ENCODE assay signal across 20 cellular contexts in the genomic region with DNA sequence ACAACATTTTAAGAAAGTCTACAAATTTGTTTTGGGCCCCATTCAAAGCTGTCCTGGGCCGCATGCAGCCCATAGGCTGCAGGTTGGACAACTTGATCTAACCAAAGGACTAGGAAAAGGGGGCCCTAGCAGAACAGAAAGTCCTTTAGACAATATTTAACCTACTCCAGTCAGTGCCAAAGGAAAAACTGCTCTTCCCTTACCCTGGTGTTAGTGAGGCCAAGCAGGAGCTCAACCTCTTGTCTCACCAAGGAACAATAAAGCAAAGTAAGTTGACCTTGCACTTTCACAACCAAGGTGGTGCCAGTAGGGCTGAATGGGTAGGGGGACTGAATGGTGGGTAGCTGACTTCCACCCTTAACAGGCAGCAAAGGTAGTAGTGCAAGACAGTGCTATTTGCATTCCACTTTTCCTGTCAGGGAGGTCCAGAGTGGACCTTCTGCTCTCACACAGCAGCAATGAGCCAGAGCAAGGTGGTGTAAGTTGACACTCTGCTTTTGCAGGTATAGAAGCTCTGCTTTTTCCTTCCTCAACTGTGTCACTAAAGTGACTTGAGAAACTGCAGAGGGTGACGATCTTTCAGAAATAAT.
A peak's percentile ranks its signal among the peaks of the same experiment; 100 is the strongest.
DNase-seq lines count a peak whose midpoint lies in the region; ATAC-seq, FAIRE-seq and TF ChIP-seq lines count a peak whose summit lies in the region.
"Had no signal": no experiment of that assay in that cellular context is flagged by ENCODE, and none has a peak within 500 bp of the region (broad histone marks: within the 10 kb centered on the region; RNA-seq: fewer than 3 reads in every experiment).

No MANE protein-coding gene starts in this region.

- TF ChIP-seq POLR2A in H1 (IDR thresholded peaks at IDR 0.05; ENCODE audit: control extremely low read depth in 1 of 2, low read depth in 2 of 2, low read length in 2 of 2) (no peak), HepG2 (IDR thresholded peaks at IDR 0.05; ENCODE audit: insufficient read depth in 1 of 2, low read depth in 2 of 2, low read length in 2 of 2) (no peak)

- H3K9ac ChIP-seq in H1 (replicated peaks in 1 of 4; ENCODE audit: extremely low read depth in 1 of 4, low read depth in 3 of 4, low read length in 3 of 4), result no peak overlapping the region
- H3K9ac ChIP-seq in HepG2 (ENCODE audit: insufficient read depth, low read depth, low read length), result no peak overlapping the region
- H3K9ac ChIP-seq: BLaER1 had no signal

- H2BK15ac ChIP-seq in H1 (ENCODE audit: low read length), result no peak overlapping the region

- H3K23me2 ChIP-seq in H1 (ENCODE audit: low read depth, low read length), result no peaks in the 10 kb centered on the region

- TF ChIP-seq CTCF in H1 (IDR thresholded peaks at IDR 0.05; ENCODE audit: control extremely low read depth in 1 of 3, insufficient read depth in 1 of 3, low read depth in 1 of 3, low read length in 3 of 3), result no peak
- no peak for TF ChIP-seq CTCF in HepG2 (CRISPR knock-in tag; IDR thresholded peaks at IDR 0.05)
- TF ChIP-seq CTCF in progenitor cell of endocrine pancreas (IDR thresholded peaks at IDR 0.05; ENCODE audit: unreplicated experiment), result no peak
- TF ChIP-seq CTCF in coronary artery (IDR thresholded peaks at IDR 0.05), result no peak

- no peaks in the 10 kb centered on the region for H3K79me1 ChIP-seq in H1 (ENCODE audit: low read depth, low read length)

- H3K4me1 Mint-ChIP-seq in progenitor cell of endocrine pancreas (ENCODE audit: low read depth), result peaks cover 23% of the 10 kb centered on the region
- H3K4me1 Mint-ChIP-seq: B cell; CD4-positive, CD25-positive, alpha-beta regulatory T cell; GM23338 had no signal

- TF ChIP-seq RAD21 in H1 (IDR thresholded peaks at IDR 0.05 in 1 of 2, conservative IDR thresholded peaks at IDR 0.05 in 1 of 2; ENCODE audit: low read depth in 2 of 2, low read length in 2 of 2) (no peak), HepG2 (CRISPR knock-in tag; IDR thresholded peaks at IDR 0.05) (no peak)

- peak; percentile 94 for ATAC-seq in HepG2
- no peak for ATAC-seq in HG03095 (IDR thresholded peaks at IDR 0.05; ENCODE audit: unreplicated experiment)
- ATAC-seq: CD8-positive, alpha-beta T cell; GM23338 had no signal

- no peak overlapping the region for H2BK20ac ChIP-seq in H1 (ENCODE audit: low read length)

- H3K23ac ChIP-seq in H1 (ENCODE audit: insufficient read length), result no peak overlapping the region

- H3K36me3 Mint-ChIP-seq in progenitor cell of endocrine pancreas (ENCODE audit: insufficient read depth), result peaks cover 26% of the 10 kb centered on the region
- H3K36me3 Mint-ChIP-seq: CD4-positive, CD25-positive, alpha-beta regulatory T cell; CD8-positive, alpha-beta T cell had no signal

- in situ Hi-C loops in HepG2 (cut with HindIII; ENCODE audit: extremely low pct_ligation_motif_present, low pct_unique_long_range_greater_than_20kb), result no loop called here

- no peak for DNase-seq in H1 (ENCODE audit: low read depth in 1 of 2, low spot score in 2 of 2)
- DNase-seq in HepG2 (ENCODE audit: low spot score), result no peak
- no peak for DNase-seq in progenitor cell of endocrine pancreas (ENCODE audit: low spot score, unreplicated experiment)
- DNase-seq in coronary artery (ENCODE audit: low spot score), result no peak
- no peak for DNase-seq in effector CD8-positive, alpha-beta T cell (lab: John Stamatoyannopoulos, UW)
- DNase-seq: Caco-2; CD4-positive, CD25-positive, alpha-beta regulatory T cell; CD8-positive, alpha-beta T cell; DMS153; DND-41; HFFc6 had no signal

- H3K4me3 ChIP-seq in H1 (ENCODE audit: extremely low read depth in 1 of 4, insufficient read depth in 2 of 4, low read depth in 3 of 4, low read length in 4 of 4), result no peak overlapping the region
- no peak overlapping the region; a peak in 1 of 6 replicates for H3K4me3 ChIP-seq in HepG2 (replicated peaks in 1 of 3; ENCODE audit: insufficient read depth in 1 of 3, low read depth in 2 of 3, low read length in 3 of 3)
- H3K4me3 ChIP-seq in coronary artery, result no peak overlapping the region
- H3K4me3 ChIP-seq: BLaER1, GM23338, HAP-1 had no signal

- no peak overlapping the region for H4K8ac ChIP-seq in H1 (ENCODE audit: extremely low read depth, insufficient read depth, low read length)

- no peak for TF ChIP-seq EP300 in H1 (IDR thresholded peaks at IDR 0.05; ENCODE audit: borderline replicate concordance in 1 of 2, low read depth in 2 of 2, low read length in 2 of 2)
- TF ChIP-seq EP300 in HepG2 (IDR thresholded peaks at IDR 0.05; ENCODE audit: low read depth in 2 of 2, low read length in 2 of 2), result no peak
- no peak for TF ChIP-seq EP300 in HepG2 (CRISPR knock-in tag; IDR thresholded peaks at IDR 0.05; ENCODE audit: borderline replicate concordance)

- no peak for FAIRE-seq in H1 (lab: Jason Lieb, UNC)
- no peak for FAIRE-seq in HepG2 (lab: Jason Lieb, UNC)
- FAIRE-seq: G401.6, GM19239, H54 had no signal

- CTCF ChIA-PET in H1 (lab: Charles Lee; ENCODE audit: partially characterized antibody), result interaction anchor here (2.0 kb wide), 1 partner anchor 10 kb away, joined by 5 read pairs; no protein-coding TSS in a partner anchor
- CTCF ChIA-PET in HepG2 (lab: Yijun Ruan, JAX; ENCODE audit: low intra/inter-chr PET ratio, low total read pairs), result no interaction called here

- H3K79me2 ChIP-seq in H1 (ENCODE audit: control insufficient read depth in 1 of 2, insufficient read depth in 2 of 2, low read length in 2 of 2) (no peaks in the 10 kb centered on the region), HepG2 (ENCODE audit: insufficient read depth, low read length) (no peaks in the 10 kb centered on the region)

- H3K18ac ChIP-seq in H1 (ENCODE audit: extremely low read depth, low read length), result no peak overlapping the region

- H2AFZ ChIP-seq in H1 (ENCODE audit: low read length) (peak overlapping the region; percentile 58; the same call in 1 of the 2 replicates), HepG2 (ENCODE audit: low read length) (no peak overlapping the region)
- H2AFZ ChIP-seq: GM23338 had no signal

- H3K4me1 ChIP-seq in H1 (replicated peaks in 1 of 4; ENCODE audit: control insufficient read depth in 3 of 4, insufficient read depth in 4 of 4, low read length in 3 of 4) (no peaks in the 10 kb centered on the region), HepG2 (ENCODE audit: insufficient read depth, low read length) (peaks cover 15% of the 10 kb centered on the region)
- H3K4me1 ChIP-seq: Caco-2, HAP-1 had no signal

- H3K27ac Mint-ChIP-seq in progenitor cell of endocrine pancreas, result peak overlapping the region; percentile 17
- H3K27ac Mint-ChIP-seq: B cell; CD4-positive, CD25-positive, alpha-beta regulatory T cell; CD8-positive, alpha-beta T cell; GM23338; HFFc6 had no signal

- peaks cover 0 to 11% (median 0%) of the 10 kb centered on the region in 4 experiments; a peak in 1 of 8 replicates for H3K36me3 ChIP-seq in H1 (ENCODE audit: control insufficient read depth in 2 of 4, insufficient read depth in 4 of 4, low read length in 3 of 4)
- no peaks in the 10 kb centered on the region for H3K36me3 ChIP-seq in HepG2 (replicated peaks in 1 of 2; ENCODE audit: control insufficient read depth in 1 of 2, insufficient read depth in 2 of 2, low read length in 2 of 2)
- H3K36me3 ChIP-seq: BLaER1, HAP-1 had no signal

- POLR2A ChIA-PET in H1 (lab: Charles Lee; ENCODE audit: partially characterized antibody), result no interaction called here
- POLR2A ChIA-PET in HepG2 (lab: Yijun Ruan, JAX), result no interaction called here

- no peak overlapping the region for H2BK12ac ChIP-seq in H1 (ENCODE audit: low read depth, low read length)

- H3K14ac ChIP-seq in H1 (ENCODE audit: insufficient read length), result no peak overlapping the region

- no peak overlapping the region for H2BK5ac ChIP-seq in H1 (ENCODE audit: low read depth, low read length)

- no peak overlapping the region for H3K4me3 Mint-ChIP-seq in progenitor cell of endocrine pancreas (ENCODE audit: low read depth)
- H3K4me3 Mint-ChIP-seq: B cell; CD4-positive, CD25-positive, alpha-beta regulatory T cell; CD8-positive, alpha-beta T cell; GM23338; HFFc6 had no signal

- H4K20me1 ChIP-seq in H1 (replicated peaks in 1 of 2; ENCODE audit: control insufficient read depth in 1 of 2, insufficient read depth in 2 of 2, low read length in 2 of 2), result no peaks in the 10 kb centered on the region
- H4K20me1 ChIP-seq in HepG2 (ENCODE audit: insufficient read depth, low read length), result no peaks in the 10 kb centered on the region
- H4K20me1 ChIP-seq: BLaER1 had no signal

- peaks cover 22% of the 10 kb centered on the region for H3K9me3 Mint-ChIP-seq in progenitor cell of endocrine pancreas (ENCODE audit: low read depth)

- H3K56ac ChIP-seq in H1 (replicated peaks; ENCODE audit: insufficient read length, low read depth, low read length), result no peak overlapping the region

- H2AK5ac ChIP-seq in H1 (ENCODE audit: low read depth, low read length), result peak overlapping the region; percentile 46; the same call in 1 of the 2 replicates

- H3K4ac ChIP-seq in H1 (replicated peaks; ENCODE audit: insufficient read length, low read depth, low read length), result peak overlapping the region; percentile 54

- no peak overlapping the region for H3K27ac ChIP-seq in H1 (ENCODE audit: low read depth, low read length)
- H3K27ac ChIP-seq in HepG2 (ENCODE audit: extremely low read length, insufficient read depth, low read length), result peak overlapping the region; percentile 27
- H3K27ac ChIP-seq in coronary artery, result no peak overlapping the region
- H3K27ac ChIP-seq: BLaER1, C4-2B had no signal

- 86% methylated on average over 2 of the region's 2 CpGs; no CpG with 5 or more reads in 1 of the 2 experiments for WGBS in H1 (ENCODE audit: extremely low coverage in 1 of 2, insufficient coverage in 1 of 2, insufficient read length in 1 of 2, insufficient replicate concordance in 2 of 2, low coverage in 1 of 2, low lambda C conversion rate in 2 of 2, missing lambda C conversion rate in 1 of 2), 2 experiments
- 26% methylated on average over 2 of the region's 2 CpGs for WGBS in HepG2 (ENCODE audit: low lambda C conversion rate)

- H3K27me3 ChIP-seq in H1 (replicated peaks in 1 of 4; ENCODE audit: control insufficient read depth in 3 of 4, extremely low read depth in 1 of 4, insufficient read depth in 3 of 4, low read length in 3 of 4), result peaks cover 0 to 1% (median 0%) of the 10 kb centered on the region in 4 experiments; a peak in 1 of 7 replicates
- H3K27me3 ChIP-seq in HepG2 (ENCODE audit: control insufficient read depth in 1 of 2, insufficient read depth in 2 of 2, low read length in 2 of 2), result no peaks in the 10 kb centered on the region
- H3K27me3 ChIP-seq: BLaER1 had no signal

- H2BK120ac ChIP-seq in H1 (replicated peaks; ENCODE audit: low read depth, low read length), result no peak overlapping the region

- H3K9me3 ChIP-seq in H1 (ENCODE audit: insufficient read depth in 2 of 2, low read depth in 1 of 2, low read length in 1 of 2) (peaks cover 18 to 19% of the 10 kb centered on the region in 2 experiments), HepG2 (ENCODE audit: low read length) (peaks cover 21% of the 10 kb centered on the region)
- H3K9me3 ChIP-seq: Caco-2, HAP-1 had no signal

- BruUV-seq in HepG2 (replicated peaks; lab: Mats Ljungman, UMichigan), result no TSS peak

- H3K27me3 Mint-ChIP-seq in progenitor cell of endocrine pancreas, result no peaks in the 10 kb centered on the region
- H3K27me3 Mint-ChIP-seq: B cell; CD4-positive, CD25-positive, alpha-beta regulatory T cell had no signal

- no peak overlapping the region for H4K91ac ChIP-seq in H1 (replicated peaks; ENCODE audit: insufficient read length, low read length)

- intact Hi-C loops in HepG2 (cut with micrococcal nuclease; ENCODE audit: unreplicated experiment), result no loop called here

- H4K5ac ChIP-seq in H1 (ENCODE audit: insufficient read length, low read depth, low read length), result no peak overlapping the region

- no peak overlapping the region for H3K4me2 ChIP-seq in H1 (ENCODE audit: insufficient read depth in 1 of 2, low read depth in 2 of 2, low read length in 2 of 2)
- peak overlapping the region; percentile 69 for H3K4me2 ChIP-seq in HepG2 (ENCODE audit: low read depth, low read length)
- H3K4me2 ChIP-seq: BLaER1, GM23338 had no signal

Comparison
In these comparisons a context has a peak if more than half of its experiments do, and no peak if none do; other contexts are left out.
1. Of the 41 proteins assayed by ChIP-seq in both HepG2 and H1: peak only in HepG2: MAFK; only in H1: none; in both: none; in neither: 40.